ENCODE assay signal across 22 cellular contexts in the genomic region with DNA sequence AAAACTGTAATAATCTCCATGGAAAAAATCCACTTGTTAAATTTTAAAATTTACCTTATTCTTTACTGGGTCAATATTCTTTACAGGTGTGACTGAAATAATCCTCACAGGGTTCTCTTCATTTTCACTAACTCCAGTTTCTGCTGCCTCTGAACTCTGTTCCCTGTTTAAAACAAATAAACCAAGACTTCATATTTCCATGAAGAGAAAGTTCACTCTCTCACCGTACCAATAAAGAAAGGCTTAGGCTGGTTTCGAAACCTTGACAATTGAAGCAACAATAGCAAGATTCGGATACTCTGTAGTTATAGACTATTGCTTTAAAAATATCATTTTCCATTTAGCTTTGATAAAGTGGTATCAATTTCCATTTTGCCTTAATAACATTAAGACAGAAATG.
DNase-seq lines count a peak whose midpoint lies in the region; ATAC-seq, FAIRE-seq and TF ChIP-seq lines count a peak whose summit lies in the region.
"Had no signal": no experiment of that assay in that cellular context is flagged by ENCODE, and none has a peak within 500 bp of the region (broad histone marks: within the 10 kb centered on the region; RNA-seq: fewer than 3 reads in every experiment).

No MANE protein-coding gene starts in this region.

- H3K27ac Mint-ChIP-seq in endothelial cell (ENCODE audit: unreplicated experiment): no peak overlapping the region
- H3K27ac Mint-ChIP-seq: B cell; CD4-positive, alpha-beta T cell; CD8-positive, alpha-beta T cell had no signal

- intact Hi-C loops in HepG2 (cut with micrococcal nuclease; ENCODE audit: unreplicated experiment): no loop called here
- intact Hi-C loops in right lobe of liver (cut with DNase I): no loop called here

- no peaks in the 10 kb centered on the region for H3K27me3 ChIP-seq in HepG2 (ENCODE audit: control insufficient read depth in 1 of 2, insufficient read depth in 2 of 2, low read length in 2 of 2)
- no peaks in the 10 kb centered on the region for H3K27me3 ChIP-seq in right lobe of liver
- no peaks in the 10 kb centered on the region for H3K27me3 ChIP-seq in Peyer's patch
- H3K27me3 ChIP-seq: BLaER1 treated with 17β-estradiol and CSF1 and Interleukin-3, amounts not matched to agents 10 nM and 100 nM had no signal

- no peaks in the 10 kb centered on the region for H3K9me3 Mint-ChIP-seq in endothelial cell (ENCODE audit: unreplicated experiment)
- H3K9me3 Mint-ChIP-seq: CD4-positive, alpha-beta T cell; CD8-positive, alpha-beta T cell had no signal

- peaks cover 17 to 52% of the 10 kb centered on the region in 2 experiments; a peak in 4 of 5 replicates for H3K36me3 ChIP-seq in HepG2 (replicated peaks in 1 of 2; ENCODE audit: control insufficient read depth in 1 of 2, insufficient read depth in 2 of 2, low read length in 2 of 2)
- H3K36me3 ChIP-seq in right lobe of liver: peaks cover 6 to 66% (median 18%) of the 10 kb centered on the region in 4 donors
- peaks cover 0 to 89% (median 0%) of the 10 kb centered on the region in 3 donors for H3K36me3 ChIP-seq in Peyer's patch

- H3K27me3 Mint-ChIP-seq in endothelial cell (ENCODE audit: unreplicated experiment): no peaks in the 10 kb centered on the region
- H3K27me3 Mint-ChIP-seq: B cell; CD4-positive, alpha-beta T cell had no signal

- H3K79me2 ChIP-seq in HepG2 (ENCODE audit: insufficient read depth, low read length): no peaks in the 10 kb centered on the region

- peak; percentile 62 for ATAC-seq in HepG2
- ATAC-seq in right lobe of liver: peak; percentile 46 to 71 (median 58)
- ATAC-seq: A549; CD8-positive, alpha-beta T cell had no signal

- peak overlapping the region; percentile 74 for H3K4me3 Mint-ChIP-seq in endothelial cell (ENCODE audit: unreplicated experiment)
- H3K4me3 Mint-ChIP-seq: B cell; CD4-positive, alpha-beta T cell; CD8-positive, alpha-beta T cell had no signal

- no peak overlapping the region for H3K27ac ChIP-seq in HepG2 (ENCODE audit: extremely low read length, insufficient read depth, low read length)
- peak overlapping the region in 1 of 3 donors; percentile 48 for H3K27ac ChIP-seq in right lobe of liver
- H3K27ac ChIP-seq in Peyer's patch: no peak overlapping the region
- H3K27ac ChIP-seq: 22Rv1; A549; BLaER1 treated with 17β-estradiol and CSF1 and Interleukin-3, amounts not matched to agents 10 nM and 100 nM; C4-2B had no signal

- H3K4me2 ChIP-seq in HepG2 (ENCODE audit: low read depth, low read length): no peak overlapping the region
- H3K4me2 ChIP-seq: A549; BLaER1 treated with 17β-estradiol and CSF1 and Interleukin-3, amounts not matched to agents 10 nM and 100 nM had no signal

- peaks cover 26% of the 10 kb centered on the region for H3K36me3 Mint-ChIP-seq in endothelial cell (ENCODE audit: low read depth, unreplicated experiment)

- 71% methylated on average over 3 of the region's 3 CpGs for WGBS in HepG2 (ENCODE audit: low lambda C conversion rate)
- 26% methylated on average over 3 of the region's 3 CpGs for WGBS in right lobe of liver (ENCODE audit: insufficient coverage, low coverage, low lambda C conversion rate, missing lambda C conversion rate)

- FAIRE-seq in HepG2 (lab: Jason Lieb, UNC): no peak
- FAIRE-seq: A549, D721Med, G401.6, GM12891, GM19239 had no signal

- TF ChIP-seq EP300 in HepG2 (IDR thresholded peaks at IDR 0.05; ENCODE audit: low read depth in 2 of 2, low read length in 2 of 2) (no peak), HepG2 (CRISPR knock-in tag; IDR thresholded peaks at IDR 0.05; ENCODE audit: borderline replicate concordance) (no peak)

- peaks cover 22% of the 10 kb centered on the region for H3K4me1 ChIP-seq in HepG2 (ENCODE audit: insufficient read depth, low read length)
- H3K4me1 ChIP-seq in right lobe of liver: peaks cover 0 to 14% (median 0%) of the 10 kb centered on the region in 4 donors
- no peaks in the 10 kb centered on the region for H3K4me1 ChIP-seq in Peyer's patch
- H3K4me1 ChIP-seq: BLaER1 treated with 17β-estradiol and CSF1 and Interleukin-3, amounts not matched to agents 10 nM and 100 nM had no signal

- no peak for DNase-seq in endothelial cell (ENCODE audit: low spot score)
- DNase-seq in HepG2 (ENCODE audit: low spot score): peak; percentile 5
- DNase-seq in right lobe of liver: no peak
- no peak for DNase-seq in stimulated activated CD4-positive, alpha-beta T cell treated with anti-CD3 and anti-CD28 coated beads, Interleukin-12 subunit alpha, Interleukin-12 subunit beta, amount 100 ng/mL, for 4 hours
- DNase-seq in NCI-H748 (lab: John Stamatoyannopoulos, UW; ENCODE audit: unreplicated experiment): no peak
- DNase-seq in Peyer's patch: no peak
- DNase-seq: AML-193; Caco-2; Calu3; CD4-positive, alpha-beta T cell; CD8-positive, alpha-beta T cell; DMS79 treated with DMSO at 0.1 percent for 48 hours; GF-D8 had no signal

- TF ChIP-seq POLR2A in HepG2 (IDR thresholded peaks at IDR 0.05; ENCODE audit: insufficient read depth in 1 of 2, low read depth in 2 of 2, low read length in 2 of 2) (no peak), right lobe of liver (IDR thresholded peaks at IDR 0.05) (no peak), Peyer's patch (IDR thresholded peaks at IDR 0.05) (no peak)

- POLR2A ChIA-PET in HepG2 (lab: Yijun Ruan, JAX): no interaction called here

- no peaks in the 10 kb centered on the region for H3K4me1 Mint-ChIP-seq in endothelial cell (ENCODE audit: unreplicated experiment)
- H3K4me1 Mint-ChIP-seq: B cell had no signal

- no peak for TF ChIP-seq RAD21 in HepG2 (CRISPR knock-in tag; IDR thresholded peaks at IDR 0.05)

- CTCF ChIA-PET in HepG2 (lab: Yijun Ruan, JAX; ENCODE audit: low intra/inter-chr PET ratio, low total read pairs): no interaction called here

- BruUV-seq in HepG2 (replicated peaks; lab: Mats Ljungman, UMichigan): no TSS peak

- TF ChIP-seq CTCF in endothelial cell (IDR thresholded peaks at IDR 0.05; ENCODE audit: unreplicated experiment): no peak
- TF ChIP-seq CTCF in HepG2 (CRISPR knock-in tag; IDR thresholded peaks at IDR 0.05): no peak
- no peak for TF ChIP-seq CTCF in right lobe of liver (IDR thresholded peaks at IDR 0.05)
- TF ChIP-seq CTCF in Peyer's patch (IDR thresholded peaks at IDR 0.05): no peak

- no peak overlapping the region for H3K9ac ChIP-seq in HepG2 (ENCODE audit: insufficient read depth, low read depth, low read length)
- H3K9ac ChIP-seq: BLaER1 treated with 17β-estradiol and CSF1 and Interleukin-3, amounts not matched to agents 10 nM and 100 nM had no signal

- H3K9me3 ChIP-seq in HepG2 (ENCODE audit: low read length) (no peaks in the 10 kb centered on the region), right lobe of liver (no peaks in the 10 kb centered on the region), Peyer's patch (no peaks in the 10 kb centered on the region)
- H3K9me3 ChIP-seq: A549; BLaER1 treated with 17β-estradiol and CSF1 and Interleukin-3, amounts not matched to agents 10 nM and 100 nM; Caco-2 had no signal

- H3K4me3 ChIP-seq in HepG2 (replicated peaks in 1 of 3; ENCODE audit: insufficient read depth in 1 of 3, low read depth in 2 of 3, low read length in 3 of 3): no peak overlapping the region
- no peak overlapping the region for H3K4me3 ChIP-seq in right lobe of liver
- no peak overlapping the region for H3K4me3 ChIP-seq in Peyer's patch
- H3K4me3 ChIP-seq: A549; BLaER1 treated with 17β-estradiol and CSF1 and Interleukin-3, amounts not matched to agents 10 nM and 100 nM had no signal

- H4K20me1 ChIP-seq in HepG2 (ENCODE audit: insufficient read depth, low read length): no peaks in the 10 kb centered on the region
- H4K20me1 ChIP-seq: BLaER1 treated with 17β-estradiol and CSF1 and Interleukin-3, amounts not matched to agents 10 nM and 100 nM had no signal

- in situ Hi-C loops in HepG2 (cut with HindIII; ENCODE audit: extremely low pct_ligation_motif_present, low pct_unique_long_range_greater_than_20kb): no loop called here

- H2AFZ ChIP-seq in HepG2 (ENCODE audit: low read length): no peak overlapping the region

TF ChIP-seq in HepG2, 621 proteins besides CTCF, POLR2A, EP300 and RAD21 (continues in another document):
- TF ChIP-seq ZNF652 (CRISPR knock-in tag; IDR thresholded peaks at IDR 0.05; ENCODE audit: borderline replicate concordance, low read depth): peak; percentile 58; the same call in 1 of the 2 replicates
- TF ChIP-seq HMGA1 (CRISPR knock-in tag; conservative IDR thresholded peaks at IDR 0.05): no peak
- no peak for TF ChIP-seq SNAI1 (CRISPR knock-in tag; IDR thresholded peaks at IDR 0.05; ENCODE audit: borderline replicate concordance)
- no peak for TF ChIP-seq ZNF34 (CRISPR knock-in tag; IDR thresholded peaks at IDR 0.05; ENCODE audit: borderline replicate concordance)
- no peak for TF ChIP-seq ZNF138 (CRISPR knock-in tag; IDR thresholded peaks at IDR 0.05; ENCODE audit: low read depth)
- TF ChIP-seq GATAD1 (CRISPR knock-in tag; IDR thresholded peaks at IDR 0.05): no peak
- no peak for TF ChIP-seq SOX13 (IDR thresholded peaks at IDR 0.05)
- peak in 1 of 2 experiments; percentile 57; a peak in 1 of 4 replicates for TF ChIP-seq SOX13 (CRISPR knock-in tag; conservative IDR thresholded peaks at IDR 0.05 in 1 of 2, IDR thresholded peaks at IDR 0.05 in 1 of 2)
- TF ChIP-seq FOXA1 (IDR thresholded peaks at IDR 0.05): no peak
- TF ChIP-seq FOXA1 (CRISPR knock-in tag; IDR thresholded peaks at IDR 0.05): no peak
- no peak for TF ChIP-seq ZNF510 (CRISPR knock-in tag; IDR thresholded peaks at IDR 0.05; ENCODE audit: low read depth)
- no peak for TF ChIP-seq CBX5 (CRISPR knock-in tag; IDR thresholded peaks at IDR 0.05; ENCODE audit: borderline replicate concordance)
- no peak for TF ChIP-seq MXD4 (CRISPR knock-in tag; IDR thresholded peaks at IDR 0.05)
- no peak for TF ChIP-seq SMAD9 (CRISPR knock-in tag; IDR thresholded peaks at IDR 0.05)
- TF ChIP-seq HNF4A (CRISPR knock-in tag; IDR thresholded peaks at IDR 0.05): 0 out of 2 replicates have a peak, but pooled peaks have one; percentile 13
- TF ChIP-seq, protein P1, sequence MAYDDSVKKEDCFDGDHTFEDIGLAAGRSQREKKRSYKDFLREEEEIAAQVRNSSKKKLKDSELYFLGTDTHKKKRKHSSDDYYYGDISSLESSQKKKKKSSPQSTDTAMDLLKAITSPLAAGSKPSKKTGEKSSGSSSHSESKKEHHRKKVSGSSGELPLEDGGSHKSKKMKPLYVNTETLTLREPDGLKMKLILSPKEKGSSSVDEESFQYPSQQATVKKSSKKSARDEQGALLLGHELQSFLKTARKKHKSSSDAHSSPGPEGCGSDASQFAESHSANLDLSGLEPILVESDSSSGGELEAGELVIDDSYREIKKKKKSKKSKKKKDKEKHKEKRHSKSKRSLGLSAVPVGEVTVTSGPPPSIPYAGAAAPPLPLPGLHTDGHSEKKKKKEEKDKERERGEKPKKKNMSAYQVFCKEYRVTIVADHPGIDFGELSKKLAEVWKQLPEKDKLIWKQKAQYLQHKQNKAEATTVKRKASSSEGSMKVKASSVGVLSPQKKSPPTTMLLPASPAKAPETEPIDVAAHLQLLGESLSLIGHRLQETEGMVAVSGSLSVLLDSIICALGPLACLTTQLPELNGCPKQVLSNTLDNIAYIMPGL (CRISPR knock-in tag; IDR thresholded peaks at IDR 0.05; ENCODE audit: borderline replicate concordance in 1 of 2, low read depth in 1 of 2): no peak
- no peak for TF ChIP-seq RFXANK (CRISPR knock-in tag; IDR thresholded peaks at IDR 0.05)
